ENCODE assay signal across 16 cellular contexts in the genomic region with DNA sequence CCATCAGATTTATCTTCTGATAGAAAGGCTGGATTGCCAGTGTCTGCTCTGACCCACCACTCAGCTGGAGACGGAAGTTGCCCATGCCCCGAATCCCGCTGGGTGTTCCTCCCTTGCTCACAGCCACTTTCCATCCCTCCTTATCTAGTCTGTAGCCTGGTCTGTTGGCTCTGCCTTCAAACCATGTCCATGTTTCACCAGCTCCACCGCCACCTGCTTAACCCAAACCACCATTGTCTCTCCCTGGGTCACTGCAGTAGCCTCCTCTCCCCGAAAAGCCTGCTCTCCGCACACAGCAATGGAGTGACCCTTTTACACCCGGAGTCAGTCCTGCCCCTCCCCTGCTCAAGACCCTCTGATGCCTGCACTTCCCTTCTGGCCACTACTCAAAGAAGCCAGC.
DNase-seq lines count a peak whose midpoint lies in the region; ATAC-seq and TF ChIP-seq lines count a peak whose summit lies in the region.
"Had no signal": no experiment of that assay in that cellular context is flagged by ENCODE, and none has a peak within 500 bp of the region (broad histone marks: within the 10 kb centered on the region; RNA-seq: fewer than 3 reads in every experiment).

No MANE protein-coding gene starts in this region.

- intact Hi-C loops in Caco-2 (cut with micrococcal nuclease; ENCODE audit: unreplicated experiment): no loop called here

- H3K9me3 Mint-ChIP-seq in GM23338 (no peaks in the 10 kb centered on the region), WTC11 (no peaks in the 10 kb centered on the region), glutamatergic neuron (ENCODE audit: unreplicated experiment) (peaks cover 8% of the 10 kb centered on the region), Caco-2 (ENCODE audit: unreplicated experiment) (no peaks in the 10 kb centered on the region)

- H2AFZ ChIP-seq in GM23338: no peak overlapping the region
- no peak overlapping the region for H2AFZ ChIP-seq in neuronal stem cell (ENCODE audit: low read length)
- H2AFZ ChIP-seq: GM23248 had no signal

- H2BK15ac ChIP-seq in neuronal stem cell (ENCODE audit: low read length): no peak overlapping the region

- no peak overlapping the region for H3K27ac Mint-ChIP-seq in GM23338
- peak overlapping the region; percentile 64 for H3K27ac Mint-ChIP-seq in WTC11
- H3K27ac Mint-ChIP-seq in glutamatergic neuron (ENCODE audit: unreplicated experiment): peak overlapping the region; percentile 20
- H3K27ac Mint-ChIP-seq in Caco-2 (ENCODE audit: unreplicated experiment): no peak overlapping the region
- H3K27ac Mint-ChIP-seq: CD8-positive, alpha-beta memory T cell had no signal

- no peak overlapping the region for H3K4me3 Mint-ChIP-seq in GM23338
- H3K4me3 Mint-ChIP-seq in WTC11: no peak overlapping the region
- H3K4me3 Mint-ChIP-seq in glutamatergic neuron (ENCODE audit: unreplicated experiment): no peak overlapping the region
- no peak overlapping the region for H3K4me3 Mint-ChIP-seq in Caco-2 (ENCODE audit: unreplicated experiment)
- H3K4me3 Mint-ChIP-seq: CD8-positive, alpha-beta memory T cell had no signal

- no peak overlapping the region for H3K4ac ChIP-seq in neuronal stem cell (ENCODE audit: low read length)

- no peak for TF ChIP-seq CTCF in GM23338 (conservative IDR thresholded peaks at IDR 0.05; ENCODE audit: low read depth in 2 of 2)
- no peak for TF ChIP-seq CTCF in WTC11 (IDR thresholded peaks at IDR 0.05)
- TF ChIP-seq CTCF in glutamatergic neuron (IDR thresholded peaks at IDR 0.05; ENCODE audit: partially characterized antibody, unreplicated experiment): no peak
- no peak for TF ChIP-seq CTCF in Caco-2 (IDR thresholded peaks at IDR 0.05; ENCODE audit: insufficient read depth in 1 of 2, low read depth in 1 of 2, low read length in 1 of 2, severe bottlenecking in 1 of 2, unreplicated experiment in 1 of 2)

- H3K18ac ChIP-seq in neuronal stem cell (ENCODE audit: low read length): peak overlapping the region; percentile 59

- H2BK120ac ChIP-seq in neuronal stem cell (ENCODE audit: low read depth, low read length): no peak overlapping the region

- H3K36me3 ChIP-seq in GM23338 (ENCODE audit: insufficient read depth) (no peaks in the 10 kb centered on the region; the same call in 1 of the 2 replicates), neuronal stem cell (replicated peaks in 1 of 2; ENCODE audit: control insufficient read depth in 2 of 2, insufficient read depth in 2 of 2, low read length in 2 of 2) (peaks cover 5 to 69% of the 10 kb centered on the region in 2 donors), Caco-2 (ENCODE audit: control insufficient read depth, insufficient read depth, low read length) (no peaks in the 10 kb centered on the region)
- H3K36me3 ChIP-seq: BLaER1, HAP-1 had no signal

- peaks cover 25% of the 10 kb centered on the region for H3K79me1 ChIP-seq in neuronal stem cell (ENCODE audit: low read depth, low read length)

- H3F3A ChIP-seq in GM23338 (replicated peaks; ENCODE audit: low read depth): 0 out of 2 replicates have a peak, but pooled peaks cover 13% of the 10 kb centered on the region

- H3K4me1 Mint-ChIP-seq in GM23338: peaks cover 76% of the 10 kb centered on the region
- H3K4me1 Mint-ChIP-seq in WTC11: peaks cover 76% of the 10 kb centered on the region
- H3K4me1 Mint-ChIP-seq in glutamatergic neuron (ENCODE audit: low read depth, unreplicated experiment): peaks cover 32% of the 10 kb centered on the region
- peaks cover 6% of the 10 kb centered on the region for H3K4me1 Mint-ChIP-seq in Caco-2 (ENCODE audit: low read depth, unreplicated experiment)
- H3K4me1 Mint-ChIP-seq: CD8-positive, alpha-beta memory T cell had no signal

- peak overlapping the region; percentile 60 for H2AK5ac ChIP-seq in neuronal stem cell (ENCODE audit: low read depth, low read length)

- no peak overlapping the region for H3K4me2 ChIP-seq in GM23338
- H3K4me2 ChIP-seq in neuronal stem cell (ENCODE audit: insufficient read depth, low read length, poor library complexity, severe bottlenecking): no peak overlapping the region
- H3K4me2 ChIP-seq: BLaER1 had no signal

- H3K27ac ChIP-seq in GM23338 (ENCODE audit: low read depth) (0 out of 2 replicates have a peak overlapping the region, but pooled peaks have one; percentile 88), neuronal stem cell (replicated peaks; ENCODE audit: low read length) (no peak overlapping the region)
- H3K27ac ChIP-seq: BLaER1, GM23248 had no signal

- H4K20me1 ChIP-seq in GM23338 (replicated peaks; ENCODE audit: insufficient read depth): peaks cover 32% of the 10 kb centered on the region
- H4K20me1 ChIP-seq: BLaER1 had no signal

- peaks cover 36% of the 10 kb centered on the region for H3K4me1 ChIP-seq in GM23338 (ENCODE audit: insufficient read depth)
- peaks cover 13 to 42% of the 10 kb centered on the region in 2 donors for H3K4me1 ChIP-seq in neuronal stem cell (ENCODE audit: control insufficient read depth in 2 of 2, insufficient read depth in 1 of 2, low read depth in 1 of 2, low read length in 2 of 2)
- H3K4me1 ChIP-seq in Caco-2: peaks cover 4% of the 10 kb centered on the region; the same call in 1 of the 2 replicates
- H3K4me1 ChIP-seq: HAP-1 had no signal

- no peak overlapping the region for H4K8ac ChIP-seq in neuronal stem cell (ENCODE audit: low read depth, low read length)

- H3K4me3 ChIP-seq in GM23338: no peak overlapping the region
- H3K4me3 ChIP-seq in neuronal stem cell (ENCODE audit: low read length in 2 of 2): no peak overlapping the region
- no peak overlapping the region for H3K4me3 ChIP-seq in Caco-2 (ENCODE audit: low read depth, low read length)
- H3K4me3 ChIP-seq: BLaER1, GM23248, HAP-1 had no signal

- WGBS in neuronal stem cell (ENCODE audit: extremely low coverage in 2 of 2, insufficient read length in 2 of 2, insufficient replicate concordance in 1 of 2), 2 donors: no CpG with 5 or more reads among the region's 7 CpGs

- no TSS peak for BruUV-seq in Caco-2 (replicated peaks; lab: Mats Ljungman, UMichigan)

- no peak overlapping the region for H2BK5ac ChIP-seq in neuronal stem cell (ENCODE audit: low read length)

- H3K27me3 Mint-ChIP-seq in GM23338 (ENCODE audit: insufficient read depth, low read depth, poor library complexity): peaks cover 31% of the 10 kb centered on the region
- H3K27me3 Mint-ChIP-seq in WTC11 (ENCODE audit: low read depth): no peaks in the 10 kb centered on the region
- H3K27me3 Mint-ChIP-seq in glutamatergic neuron (ENCODE audit: unreplicated experiment): peaks cover 3% of the 10 kb centered on the region
- no peaks in the 10 kb centered on the region for H3K27me3 Mint-ChIP-seq in Caco-2 (ENCODE audit: insufficient read depth, unreplicated experiment)

- no peak overlapping the region for H4K91ac ChIP-seq in neuronal stem cell (ENCODE audit: low read depth, low read length, poor library complexity)

- no peaks in the 10 kb centered on the region for H3K27me3 ChIP-seq in GM23338 (ENCODE audit: insufficient read depth)
- H3K27me3 ChIP-seq in neuronal stem cell (ENCODE audit: control insufficient read depth in 3 of 3, insufficient read depth in 3 of 3, low read depth in 1 of 3, low read length in 3 of 3): no peaks in the 10 kb centered on the region
- H3K27me3 ChIP-seq in Caco-2 (replicated peaks; ENCODE audit: control insufficient read depth, insufficient read depth, low read length): no peaks in the 10 kb centered on the region
- H3K27me3 ChIP-seq: BLaER1 had no signal

- POLR2A ChIA-PET in WTC11 (lab: Charles Lee): no interaction called here
- POLR2A ChIA-PET in Caco-2 (lab: Charles Lee): no interaction called here

- no peak overlapping the region for H3K14ac ChIP-seq in neuronal stem cell (ENCODE audit: low read length)

- H3K36me3 Mint-ChIP-seq in GM23338 (ENCODE audit: low read depth): peaks cover 10% of the 10 kb centered on the region
- peaks cover 9% of the 10 kb centered on the region for H3K36me3 Mint-ChIP-seq in WTC11
- no peaks in the 10 kb centered on the region for H3K36me3 Mint-ChIP-seq in glutamatergic neuron (ENCODE audit: unreplicated experiment)
- H3K36me3 Mint-ChIP-seq in Caco-2 (ENCODE audit: insufficient read depth, unreplicated experiment): no peaks in the 10 kb centered on the region
- H3K36me3 Mint-ChIP-seq: CD8-positive, alpha-beta memory T cell had no signal

- H3K79me2 ChIP-seq in GM23338 (replicated peaks; ENCODE audit: insufficient read depth): peaks cover 94% of the 10 kb centered on the region

- H3K9me2 ChIP-seq in GM23338 (ENCODE audit: insufficient read depth): no peaks in the 10 kb centered on the region

- ATAC-seq in GM23338: no peak; the same call in 2 of the 3 replicates
- no peak for ATAC-seq in WTC11
- ATAC-seq in GM18868 (IDR thresholded peaks at IDR 0.05; ENCODE audit: unreplicated experiment): no peak

- peak overlapping the region; percentile 22 for H3K23ac ChIP-seq in neuronal stem cell (ENCODE audit: low read depth, low read length, poor library complexity)

- CTCF ChIA-PET in WTC11 (lab: Charles Lee) (interaction anchor here (1.2 to 1.9 kb wide), 2 partner anchors 57 to 163 kb away, joined by 3 to 5 read pairs; no protein-coding TSS in a partner anchor), Caco-2 (lab: Charles Lee) (no interaction called here)

- H3K9me3 ChIP-seq in neuronal stem cell (replicated peaks in 1 of 2; ENCODE audit: control insufficient read depth in 2 of 2, insufficient read depth in 1 of 2, low read depth in 1 of 2, low read length in 2 of 2) (no peaks in the 10 kb centered on the region), Caco-2 (no peaks in the 10 kb centered on the region)
- H3K9me3 ChIP-seq: BLaER1, HAP-1 had no signal

- no peak overlapping the region for H3K9ac ChIP-seq in neuronal stem cell (ENCODE audit: low read depth, low read length, poor library complexity)
- H3K9ac ChIP-seq: BLaER1, GM23248 had no signal

- no peak overlapping the region for H2BK12ac ChIP-seq in neuronal stem cell (ENCODE audit: low read length)

- no peak for DNase-seq in GM23338 (ENCODE audit: low spot score)
- DNase-seq in WTC11 (ENCODE audit: low spot score): no peak
- DNase-seq in glutamatergic neuron: no peak
- no peak for DNase-seq in neuronal stem cell (ENCODE audit: low spot score)
- no peak for DNase-seq in Caco-2
- DNase-seq in NCI-H748 treated with DMSO at 0.1 percent for 48 hours (lab: John Stamatoyannopoulos, UW): no peak
- DNase-seq: 8988T; AML-193; CD8-positive, alpha-beta memory T cell; DMS53; GF-D8; GM23248; IMR-90 had no signal

TF ChIP-seq in WTC11, 78 proteins besides CTCF, POLR2A, EP300 and RAD21 (continues in another document):
- TF ChIP-seq ZNF317 (CRISPR knock-in tag; IDR thresholded peaks at IDR 0.05; ENCODE audit: borderline replicate concordance, low read depth): no peak

Comparison
In these comparisons a context has a peak if more than half of its experiments do, and no peak if none do; other contexts are left out.
1. H3K27ac Mint-ChIP-seq: peak in WTC11 (single experiment) and glutamatergic neuron (single experiment); none in GM23338 (single experiment) and Caco-2 (single experiment).